In the genomic region with DNA sequence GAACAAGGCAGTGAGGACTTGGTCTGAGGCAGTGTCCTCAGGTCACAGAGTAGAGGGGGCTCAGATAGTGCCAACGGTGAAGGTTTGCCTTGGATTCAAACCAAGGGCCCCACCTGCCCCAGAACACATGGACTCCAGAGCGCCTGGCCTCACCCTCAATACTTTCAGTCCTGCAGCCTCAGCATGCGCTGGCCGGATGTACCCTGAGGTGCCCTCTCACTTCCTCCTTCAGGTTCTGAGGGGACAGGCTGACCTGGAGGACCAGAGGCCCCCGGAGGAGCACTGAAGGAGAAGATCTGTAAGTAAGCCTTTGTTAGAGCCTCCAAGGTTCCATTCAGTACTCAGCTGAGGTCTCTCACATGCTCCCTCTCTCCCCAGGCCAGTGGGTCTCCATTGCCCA, we compare ENCODE assay signal across 13 cellular contexts. TPM values are rescaled to one million over a fixed set of nuclear protein-coding genes. Genes with fewer than 3 reads are reported as not detected.
DNase-seq lines count a peak whose midpoint lies in the region; ATAC-seq, FAIRE-seq and TF ChIP-seq lines count a peak whose summit lies in the region.
"Not testable (repeated sequence)": the region's sequence is repeated elsewhere in the genome, so short reads cannot be mapped to it uniquely, and the experiment has no call there.
"Had no signal": no experiment of that assay in that cellular context is flagged by ENCODE, and none has a peak within 500 bp of the region (broad histone marks: within the 10 kb centered on the region; RNA-seq: fewer than 3 reads in every experiment).

No MANE protein-coding gene starts in this region.

- not testable (repeated sequence) for H3K36me3 Mint-ChIP-seq in WTC11

- not testable (repeated sequence) for H3K4me3 ChIP-seq in bronchial epithelial cell (ENCODE audit: low read depth, low read length); right atrium auricular region; stomach

- intact Hi-C loops in stomach (cut with DNase I; ENCODE audit: low total_unique reads) = not testable (repeated sequence)

- POLR2A ChIA-PET in WTC11 (lab: Charles Lee) = not testable (repeated sequence)

- not testable (repeated sequence) for TF ChIP-seq POLR2A in stomach (IDR thresholded peaks at IDR 0.05)

- H3K27ac ChIP-seq in right atrium auricular region, stomach: not testable (repeated sequence)

- H3K27ac Mint-ChIP-seq in WTC11 = not testable (repeated sequence)

- H3K9me3 ChIP-seq in right atrium auricular region, stomach: not testable (repeated sequence)

- not testable (repeated sequence) for TF ChIP-seq CTCF in WTC11 (IDR thresholded peaks at IDR 0.05); bronchial epithelial cell (IDR thresholded peaks at IDR 0.05; ENCODE audit: insufficient read depth, low read length, severe bottlenecking); right atrium auricular region (IDR thresholded peaks at IDR 0.05); stomach (IDR thresholded peaks at IDR 0.05)

- 77 to 97% (median 88%) methylated on average over 3 to 4 of the region's 5 CpGs; no CpG with 5 or more reads in 1 of the 5 donors for WGBS in stomach, 5 donors

- FAIRE-seq in bronchial epithelial cell (lab: Jason Lieb, UNC) = peak; percentile 77

- H3K9me3 Mint-ChIP-seq in WTC11 = not testable (repeated sequence)

- not testable (repeated sequence) for H3K4me3 Mint-ChIP-seq in WTC11

- H3K27me3 Mint-ChIP-seq in WTC11 (ENCODE audit: low read depth) = not testable (repeated sequence)

- H3K4me1 Mint-ChIP-seq in WTC11 = not testable (repeated sequence)

- not testable (repeated sequence) for H3K36me3 ChIP-seq in bronchial epithelial cell (ENCODE audit: control insufficient read depth, insufficient read depth, low read length); right atrium auricular region; stomach

- H3K27me3 ChIP-seq in bronchial epithelial cell (ENCODE audit: control insufficient read depth, insufficient read depth, low read length); right atrium auricular region; stomach: not testable (repeated sequence)

- not testable (repeated sequence) for H3K4me1 ChIP-seq in right atrium auricular region, stomach

- not testable (repeated sequence) for ATAC-seq in WTC11

- TF ChIP-seq EP300 in stomach (IDR thresholded peaks at IDR 0.05) = not testable (repeated sequence)

- CTCF ChIA-PET in WTC11 (lab: Charles Lee) = not testable (repeated sequence)

- DNase-seq in H4 (ENCODE audit: low spot score) = peak; percentile 1
- DNase-seq in WTC11 (ENCODE audit: low spot score) = peak; percentile 2
- not testable (repeated sequence) for DNase-seq in bronchial epithelial cell (ENCODE audit: low read depth)
- peak; percentile 18 for DNase-seq in ecto neural progenitor cell (ENCODE audit: low spot score)
- peak; percentile 54 for DNase-seq in right atrium auricular region (ENCODE audit: low spot score)
- DNase-seq in mesenteric fat pad (ENCODE audit: low spot score) = peak; percentile 81
- peak; percentile 20 for DNase-seq in stomach

RNA-seq across cellular contexts. Expression of gene MAGEA3, which starts 1.8 kb away (rescaled TPM):
- total RNA-seq in H4 (2014; rRNA removed; shearing (Covaris generic)) = 15.8 and 18.1 TPM in 2 replicates
- total RNA-seq in WTC11 (2021) (0.80 to 1.8 TPM (median 1.1 TPM) in 3 replicates), bronchial epithelial cell (not detected in 2 replicates), right atrium auricular region (not detected), mesenteric fat pad (not detected), stomach (not detected)
- not detected for polyA plus RNA-seq in stomach
- total RNA-seq: A673; Calu3; CD8-positive, alpha-beta T cell; GM23338; H7 had no signal
- polyA plus RNA-seq: AG04450 had no signal

RNA-seq across cellular contexts. Expression of gene CSAG2, which starts 8.7 kb away (rescaled TPM):
- 0.27 TPM in 1 of 2 replicates, not detected in the other for total RNA-seq in H4 (2014; rRNA removed; shearing (Covaris generic))
- total RNA-seq in WTC11 (2021) (not detected in 3 replicates), bronchial epithelial cell (not detected in 2 replicates), right atrium auricular region (not detected), mesenteric fat pad (not detected), stomach (not detected)
- not detected for polyA plus RNA-seq in stomach
- total RNA-seq: A673; Calu3; CD8-positive, alpha-beta T cell; GM23338 had no signal
- polyA plus RNA-seq: AG04450, GM23338 had no signal

RNA-seq across cellular contexts. Expression of gene MAGEA2B, which starts 14.0 kb away (rescaled TPM):
- total RNA-seq in H4 (2014; rRNA removed; shearing (Covaris generic)) = 3.2 and 19.6 TPM in 2 replicates
- total RNA-seq in WTC11 (2021) (12.3 to 13.8 TPM (median 13.7 TPM) in 3 replicates), bronchial epithelial cell (not detected in 2 replicates), right atrium auricular region (not detected), mesenteric fat pad (not detected), stomach (not detected)
- polyA plus RNA-seq in stomach = not detected
- total RNA-seq: A673; Calu3; CD8-positive, alpha-beta T cell; H7 had no signal
- polyA plus RNA-seq: AG04450 had no signal

RNA-seq across cellular contexts. Expression of gene CSAG1, which starts 33.1 kb away (rescaled TPM):
- 2.9 and 3.0 TPM in 2 replicates for total RNA-seq in H4 (2014; rRNA removed; shearing (Covaris generic))
- 0.33 to 1.8 TPM (median 1.5 TPM) in 3 replicates for total RNA-seq in WTC11 (2021)
- total RNA-seq in bronchial epithelial cell = not detected in 2 replicates
- not detected for total RNA-seq in right atrium auricular region
- not detected for total RNA-seq in mesenteric fat pad
- total RNA-seq in stomach = not detected
- polyA plus RNA-seq in stomach = not detected
- total RNA-seq: A673; Calu3; CD8-positive, alpha-beta T cell; GM23338; H7 had no signal
- polyA plus RNA-seq: AG04450 had no signal

RNA-seq across cellular contexts. Expression of gene MAGEA12, which starts 33.2 kb away (rescaled TPM):
- 5.5 and 5.7 TPM in 2 replicates for total RNA-seq in H4 (2014; rRNA removed; shearing (Covaris generic))
- total RNA-seq in WTC11 (2021) = 0.57 to 1.3 TPM (median 1.2 TPM) in 3 replicates
- total RNA-seq in bronchial epithelial cell = not detected in 2 replicates
- total RNA-seq in right atrium auricular region = not detected
- total RNA-seq in mesenteric fat pad = not detected
- total RNA-seq in stomach = not detected
- polyA plus RNA-seq in stomach = not detected
- total RNA-seq: A673; Calu3; CD8-positive, alpha-beta T cell; H7 had no signal
- polyA plus RNA-seq: AG04450 had no signal
